8 cellular contexts compared by ENCODE assay signal in the genomic region with DNA sequence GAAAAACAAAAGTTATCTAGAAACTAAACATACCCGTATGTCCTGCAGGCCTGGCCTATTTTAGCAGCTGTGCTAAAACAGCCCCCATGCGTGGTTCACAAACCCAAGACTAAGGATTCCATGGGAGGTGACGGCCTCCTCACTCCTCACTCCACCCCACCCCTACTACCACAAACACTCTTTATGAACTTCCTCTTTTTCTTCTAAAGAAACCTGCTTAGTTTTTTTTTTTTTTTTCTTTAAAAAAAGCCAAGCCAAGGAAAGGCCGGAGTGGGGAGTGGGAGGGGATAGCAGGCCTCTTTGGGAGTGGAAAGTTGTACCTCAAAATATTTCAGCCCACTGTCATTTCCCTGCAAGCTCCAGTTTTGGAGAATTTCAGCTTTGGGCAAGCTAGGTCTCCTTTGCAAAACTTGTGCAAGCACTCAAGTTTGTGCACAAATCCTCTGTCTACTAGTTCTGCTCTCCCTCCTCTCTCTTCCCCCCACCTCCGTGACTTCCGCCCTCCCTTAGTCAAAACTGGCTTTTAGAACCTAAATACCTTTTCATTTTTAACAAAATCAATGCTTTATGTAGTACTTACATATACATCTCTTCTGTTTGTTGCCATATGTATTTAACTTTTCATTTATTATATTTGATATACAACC. TPM values are rescaled to one million over a fixed set of nuclear protein-coding genes. Genes with fewer than 3 reads are reported as not detected.
DNase-seq lines count a peak whose midpoint lies in the region; ATAC-seq, FAIRE-seq and TF ChIP-seq lines count a peak whose summit lies in the region.

No MANE protein-coding gene starts in this region.

- TF ChIP-seq CTCF in GM10266 (IDR thresholded peaks at IDR 0.05; ENCODE audit: control insufficient read depth, insufficient read depth, low read depth, missing control alignments) (no peak), KMS-11 (conservative IDR thresholded peaks at IDR 0.05; ENCODE audit: low read depth, low read length) (no peak), kidney (IDR thresholded peaks at IDR 0.05; ENCODE audit: borderline replicate concordance, extremely low read depth, insufficient read depth) (no peak)

- H3K9me3 ChIP-seq in kidney (ENCODE audit: control insufficient read depth in 1 of 2, low read length in 2 of 2) (no peaks in the 10 kb centered on the region), thymus (ENCODE audit: control insufficient read depth) (no peaks in the 10 kb centered on the region)

- DNase-seq in GM10266 (ENCODE audit: extremely low spot score): peak; percentile 58
- DNase-seq in activated naive CD8-positive, alpha-beta T cell treated with anti-CD3 and anti-CD28 coated beads, Interleukin-2, amount 10 ng/mL, durations not matched to agents 7 days and 5 days: no peak
- no peak for DNase-seq in kidney
- no peak for DNase-seq in NK-92 (lab: John Stamatoyannopoulos, UW; ENCODE audit: unreplicated experiment)
- DNase-seq in midbrain (lab: John Stamatoyannopoulos, UW): no peak

- POLR2A ChIA-PET in activated naive CD8-positive, alpha-beta T cell treated with anti-CD3 and anti-CD28 coated beads, Interleukin-2, amount 10 ng/mL, durations not matched to agents 7 days and 5 days (lab: Charles Lee): interaction anchor here (0.7 to 3.3 kb wide), 6 partner anchors 14 to 109 kb away, joined by 3 to 14 read pairs (median 8); no protein-coding TSS in a partner anchor

- H3K36me3 Mint-ChIP-seq in activated naive CD8-positive, alpha-beta T cell treated with anti-CD3 and anti-CD28 coated beads, Interleukin-2, amount 10 ng/mL, durations not matched to agents 7 days and 5 days: peaks cover 6% of the 10 kb centered on the region

- peak overlapping the region; percentile 76 for H3K27ac Mint-ChIP-seq in activated naive CD8-positive, alpha-beta T cell treated with anti-CD3 and anti-CD28 coated beads, Interleukin-2, amount 10 ng/mL, durations not matched to agents 7 days and 5 days

- intact Hi-C loops in kidney (cut with DNase I): no loop called here

- peak; percentile 41 for ATAC-seq in GM21619 (IDR thresholded peaks at IDR 0.05; ENCODE audit: unreplicated experiment)
- peak; percentile 48 for ATAC-seq in activated naive CD8-positive, alpha-beta T cell treated with anti-CD3 and anti-CD28 coated beads, Interleukin-2, amount 10 ng/mL, durations not matched to agents 7 days and 5 days (ENCODE audit: low read depth)

- H3K27me3 Mint-ChIP-seq in activated naive CD8-positive, alpha-beta T cell treated with anti-CD3 and anti-CD28 coated beads, Interleukin-2, amount 10 ng/mL, durations not matched to agents 7 days and 5 days: peaks cover 5% of the 10 kb centered on the region

- H3K9ac ChIP-seq in KMS-11 (no peak overlapping the region), kidney (ENCODE audit: low read length in 2 of 2) (peak overlapping the region in 1 of 2 donors; percentile 68)

- no peak overlapping the region for H3K27ac ChIP-seq in KMS-11
- H3K27ac ChIP-seq in kidney (ENCODE audit: low read depth in 2 of 2, low read length in 2 of 2): peak overlapping the region in 1 of 2 donors; percentile 84
- H3K27ac ChIP-seq in thymus (ENCODE audit: low read depth): peak overlapping the region; percentile 62

- no peaks in the 10 kb centered on the region for H3K36me3 ChIP-seq in KMS-11 (ENCODE audit: insufficient read depth)
- H3K36me3 ChIP-seq in kidney (ENCODE audit: control insufficient read depth in 1 of 2, insufficient read depth in 2 of 2, low read length in 2 of 2): no peaks in the 10 kb centered on the region
- H3K36me3 ChIP-seq in thymus (ENCODE audit: control insufficient read depth, insufficient read depth): no peaks in the 10 kb centered on the region

- H3K4me1 Mint-ChIP-seq in activated naive CD8-positive, alpha-beta T cell treated with anti-CD3 and anti-CD28 coated beads, Interleukin-2, amount 10 ng/mL, durations not matched to agents 7 days and 5 days: peaks cover 26% of the 10 kb centered on the region

- H3K4me2 ChIP-seq in KMS-11: peak overlapping the region; percentile 19; the same call in 1 of the 2 replicates

- no peaks in the 10 kb centered on the region for H4K20me1 ChIP-seq in KMS-11 (ENCODE audit: insufficient read depth)

- H2AFZ ChIP-seq in KMS-11 (ENCODE audit: low read depth): peak overlapping the region; percentile 81

- no peaks in the 10 kb centered on the region for H3K79me2 ChIP-seq in KMS-11 (ENCODE audit: insufficient read depth, low read depth)

- no peak for FAIRE-seq in kidney (lab: Jason Lieb, UNC)

- 9% methylated on average over 6 of the region's 6 CpGs for WGBS in thymus

- no peak overlapping the region for H3K4me3 ChIP-seq in KMS-11 (IDR thresholded peaks at IDR 0.05; ENCODE audit: insufficient read depth, low read depth, low read length)
- peak overlapping the region; percentile 77 to 81 for H3K4me3 ChIP-seq in kidney (ENCODE audit: low read length in 2 of 2)
- H3K4me3 ChIP-seq in thymus (ENCODE audit: low read length): peak overlapping the region; percentile 68

- H3K4me3 Mint-ChIP-seq in activated naive CD8-positive, alpha-beta T cell treated with anti-CD3 and anti-CD28 coated beads, Interleukin-2, amount 10 ng/mL, durations not matched to agents 7 days and 5 days: peak overlapping the region; percentile 94

- H3K9me3 Mint-ChIP-seq in activated naive CD8-positive, alpha-beta T cell treated with anti-CD3 and anti-CD28 coated beads, Interleukin-2, amount 10 ng/mL, durations not matched to agents 7 days and 5 days: no peaks in the 10 kb centered on the region

- H3K4me1 ChIP-seq in KMS-11 (ENCODE audit: low read depth, poor library complexity, severe bottlenecking) (no peaks in the 10 kb centered on the region), kidney (ENCODE audit: control insufficient read depth in 1 of 2, insufficient read depth in 1 of 2, low read depth in 1 of 2, low read length in 2 of 2) (peaks cover 0 to 7% of the 10 kb centered on the region in 2 donors), thymus (ENCODE audit: control insufficient read depth, insufficient read depth, low read length) (peaks cover 10% of the 10 kb centered on the region)

- no peaks in the 10 kb centered on the region for H3K27me3 ChIP-seq in KMS-11 (ENCODE audit: insufficient read depth, low read depth)
- no peaks in the 10 kb centered on the region for H3K27me3 ChIP-seq in thymus (ENCODE audit: control insufficient read depth, insufficient read depth)

RNA-seq across cellular contexts. Expression of a gene that starts 0.5 kb away (rescaled TPM):
- 10 to 100 TPM; 20.8 to 27.6 TPM for total RNA-seq in activated naive CD8-positive, alpha-beta T cell treated with anti-CD3 and anti-CD28 coated beads, Interleukin-2, amount 10 ng/mL, durations not matched to agents 7 days and 5 days
- 33.1 TPM for total RNA-seq in kidney
- polyA plus RNA-seq in kidney (ENCODE audit: insufficient read depth, low read depth, low replicate concordance) (10.6 TPM), thymus (5.7 TPM)
